15 cellular contexts compared by ENCODE assay signal in genomic region chr5:142984016-142984415, GRCh38.
A peak's percentile ranks its signal among the peaks of the same experiment; 100 is the strongest.
DNase-seq lines count a peak whose midpoint lies in the region; ATAC-seq and TF ChIP-seq lines count a peak whose summit lies in the region.
"Had no signal": no experiment of that assay in that cellular context is flagged by ENCODE, and none has a peak within 500 bp of the region (broad histone marks: within the 10 kb centered on the region; RNA-seq: fewer than 3 reads in every experiment).

No MANE protein-coding gene starts in this region.

- H3K36me3 ChIP-seq in BLaER1: no peaks in the 10 kb centered on the region
- H3K36me3 ChIP-seq: ovary, SJCRH30 had no signal

- peaks cover 38% of the 10 kb centered on the region for H3K4me1 ChIP-seq in BLaER1

- peak overlapping the region; percentile 64 for H3K27ac ChIP-seq in BLaER1
- H3K27ac ChIP-seq: ovary, SJCRH30 had no signal

- H3K9me3 Mint-ChIP-seq in T-cell (peaks cover 8 to 17% (median 12%) of the 10 kb centered on the region in 3 donors), immature natural killer cell (peaks cover 10 to 19% (median 13%) of the 10 kb centered on the region in 6 donors)

- POLR2A ChIA-PET in T-cell (lab: Charles Lee): interaction anchor here in 1 of 2 donors (0.6 kb wide), 1 partner anchor 38 kb away, joined by 3 read pairs; no protein-coding TSS in a partner anchor
- POLR2A ChIA-PET in GM10248 (lab: Yijun Ruan, JAX): no interaction called here

- TF ChIP-seq CTCF in GM10248 (IDR thresholded peaks at IDR 0.05; ENCODE audit: control extremely low read depth, extremely low read depth, low read depth, missing control alignments): no peak

- DNase-seq in ELR (ENCODE audit: low read depth) (peak; percentile 55), T-cell (no peak), immature natural killer cell (no peak), GM10248 (ENCODE audit: extremely low spot score) (no peak), NCI-H2196 (lab: John Stamatoyannopoulos, UW; ENCODE audit: unreplicated experiment) (no peak)
- no peak for DNase-seq in stimulated activated naive CD4-positive, alpha-beta T cell treated with Interleukin-2 at 50 U/mL for 16 hours (lab: John Stamatoyannopoulos, UW)
- DNase-seq: activated naive CD4-positive, alpha-beta T cell treated with anti-CD3 and anti-CD28 coated beads for 36 hours; effector memory CD4-positive, alpha-beta T cell; foreskin melanocyte; ovary; SJCRH30; stimulated activated naive B cell treated with anti-CD40 and anti-IgM and Interleukin-4, amounts not matched to agents 10 μg/mL and 1 μg/mL and 100 μg/mL, for 72 hours had no signal

- CTCF ChIA-PET in T-cell (lab: Charles Lee) (no interaction called here), GM10248 (lab: Yijun Ruan, JAX) (interaction anchor here (1.0 to 1.6 kb wide), 3 partner anchors 9 to 17 kb away, joined by 3 to 6 read pairs (median 3); no protein-coding TSS in a partner anchor)

- H3K27ac Mint-ChIP-seq in T-cell (peak overlapping the region; percentile 65 to 77), immature natural killer cell (peak overlapping the region; percentile 94 to 99 (median 98))
- H3K27ac Mint-ChIP-seq: activated naive CD4-positive, alpha-beta T cell treated with anti-CD3 and anti-CD28 coated beads for 36 hours; memory B cell; stimulated activated naive B cell treated with anti-CD40 and anti-IgM and Interleukin-4, amounts not matched to agents 10 μg/mL and 1 μg/mL and 100 μg/mL, for 72 hours had no signal

- H3K27me3 Mint-ChIP-seq in T-cell (no peaks in the 10 kb centered on the region), immature natural killer cell (ENCODE audit: low read depth in 3 of 3) (peaks cover 0 to 9% (median 2%) of the 10 kb centered on the region in 3 donors)
- H3K27me3 Mint-ChIP-seq: memory B cell; stimulated activated naive B cell treated with anti-CD40 and anti-IgM and Interleukin-4, amounts not matched to agents 10 μg/mL and 1 μg/mL and 100 μg/mL, for 72 hours had no signal

- H3K4me3 Mint-ChIP-seq in T-cell (no peak overlapping the region), immature natural killer cell (peak overlapping the region in 4 of 5 donors; percentile 39 to 57 (median 55))
- H3K4me3 Mint-ChIP-seq: activated naive CD4-positive, alpha-beta T cell treated with anti-CD3 and anti-CD28 coated beads for 36 hours; memory B cell; stimulated activated naive B cell treated with anti-CD40 and anti-IgM and Interleukin-4, amounts not matched to agents 10 μg/mL and 1 μg/mL and 100 μg/mL, for 72 hours had no signal

- H3K27me3 ChIP-seq in BLaER1: no peaks in the 10 kb centered on the region
- H3K27me3 ChIP-seq: ovary, SJCRH30 had no signal

- H3K4me1 Mint-ChIP-seq in T-cell (peaks cover 49 to 71% (median 50%) of the 10 kb centered on the region in 3 donors), immature natural killer cell (peaks cover 87 to 96% of the 10 kb centered on the region in 2 donors)

- no peak overlapping the region for H3K4me3 ChIP-seq in BLaER1
- H3K4me3 ChIP-seq: ovary, SJCRH30 had no signal

- H3K4me2 ChIP-seq in BLaER1: peak overlapping the region; percentile 35

- ATAC-seq in T-cell (replicated peaks in 1 of 4) (no peak), GM18511 (IDR thresholded peaks at IDR 0.05; ENCODE audit: unreplicated experiment) (no peak)
- ATAC-seq: stimulated activated naive B cell treated with anti-CD40 and anti-IgM and Interleukin-4, amounts not matched to agents 10 μg/mL and 1 μg/mL and 100 μg/mL, for 72 hours had no signal

- H4K20me1 ChIP-seq in BLaER1: no peaks in the 10 kb centered on the region

- H3K36me3 Mint-ChIP-seq in T-cell (peaks cover 28% of the 10 kb centered on the region), immature natural killer cell (peaks cover 19 to 35% (median 26%) of the 10 kb centered on the region in 3 donors)

- H3K9ac ChIP-seq in BLaER1: no peak overlapping the region

- H3K9me3 ChIP-seq in BLaER1: peaks cover 11% of the 10 kb centered on the region
- H3K9me3 ChIP-seq: ovary, SJCRH30 had no signal

Comparison
In these comparisons a context has a peak if more than half of its experiments do, and no peak if none do; other contexts are left out.
1. H3K4me3 Mint-ChIP-seq: peak in immature natural killer cell (4 of 5); none in T-cell (0 of 3).